11 cellular contexts compared by ENCODE assay signal in the genomic region with DNA sequence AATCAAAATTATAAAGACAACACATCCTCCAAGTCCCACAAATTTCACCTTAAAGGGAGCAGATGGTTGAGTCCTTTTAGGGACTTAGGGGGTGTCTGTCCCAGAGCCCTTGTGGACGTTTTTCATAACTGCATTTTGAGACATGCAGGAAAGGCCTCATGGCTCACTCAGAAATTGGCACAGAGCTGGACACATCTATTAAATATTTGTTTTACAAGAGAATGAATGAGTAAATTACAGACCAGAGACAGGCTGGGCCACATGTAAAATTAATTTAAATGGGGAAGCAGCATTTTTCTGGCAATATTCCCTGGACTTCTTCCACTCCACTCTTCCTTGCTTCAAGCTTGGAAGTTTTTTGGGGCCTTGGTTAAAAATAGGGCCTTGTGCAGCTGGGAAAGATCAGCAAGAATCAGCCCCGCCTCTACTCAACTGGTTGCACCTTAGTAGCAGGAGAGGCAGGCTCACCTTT. TPM values are rescaled to one million over a fixed set of nuclear protein-coding genes. Genes with fewer than 3 reads are reported as not detected.
DNase-seq lines count a peak whose midpoint lies in the region; ATAC-seq and TF ChIP-seq lines count a peak whose summit lies in the region.
"Had no signal": no experiment of that assay in that cellular context is flagged by ENCODE, and none has a peak within 500 bp of the region (broad histone marks: within the 10 kb centered on the region; RNA-seq: fewer than 3 reads in every experiment).

No MANE protein-coding gene starts in this region.

- intact Hi-C loops in OCI-LY7 (cut with micrococcal nuclease; ENCODE audit: unreplicated experiment) (no loop called here), upper lobe of right lung (cut with DNase I) (no loop called here)

- no peaks in the 10 kb centered on the region for H3K36me3 Mint-ChIP-seq in immature natural killer cell

- CTCF ChIA-PET in OCI-LY7 (lab: Charles Lee; ENCODE audit: unreplicated experiment) = no interaction called here

- H3K4me3 Mint-ChIP-seq in immature natural killer cell = no peak overlapping the region

- H3K4me2 ChIP-seq in OCI-LY7 (ENCODE audit: low read length) = no peak overlapping the region

- H3K4me1 ChIP-seq in OCI-LY7 (ENCODE audit: insufficient read depth, low read length, poor library complexity, severe bottlenecking) = no peaks in the 10 kb centered on the region
- H3K4me1 ChIP-seq in cardiac muscle cell (ENCODE audit: low read depth) = peaks cover 19% of the 10 kb centered on the region
- peaks cover 15% of the 10 kb centered on the region for H3K4me1 ChIP-seq in upper lobe of right lung
- H3K4me1 ChIP-seq: pancreas had no signal

- H3K79me2 ChIP-seq in OCI-LY7 (ENCODE audit: insufficient read depth, low read depth, low read length) = no peaks in the 10 kb centered on the region

- no peak overlapping the region for H3K27ac ChIP-seq in OCI-LY7 (ENCODE audit: low read depth, low read length, poor library complexity, severe bottlenecking)
- H3K27ac ChIP-seq in cardiac muscle cell = peak overlapping the region; percentile 3
- no peak overlapping the region for H3K27ac ChIP-seq in upper lobe of right lung
- H3K27ac ChIP-seq: pancreas had no signal

- peak; percentile 32 for DNase-seq in NCI-H82 (lab: John Stamatoyannopoulos, UW)
- no peak for DNase-seq in NCI-H82 treated with DMSO at 0.1 percent for 48 hours (lab: John Stamatoyannopoulos, UW; ENCODE audit: unreplicated experiment)
- no peak for DNase-seq in OCI-LY7 (ENCODE audit: low spot score)
- DNase-seq in cardiac muscle cell (ENCODE audit: low read depth in 1 of 2, low spot score in 1 of 2) = no peak
- no peak for DNase-seq in upper lobe of right lung
- no peak for DNase-seq in immature natural killer cell
- DNase-seq: activated CD4-positive, alpha-beta T cell treated with anti-CD3 and anti-CD28 coated beads for 48 hours; C1 segment of cervical spinal cord; pancreas had no signal

- no peaks in the 10 kb centered on the region for H3K4me1 Mint-ChIP-seq in immature natural killer cell

- no peak overlapping the region for H3K27ac Mint-ChIP-seq in immature natural killer cell

- H3K27me3 ChIP-seq in cardiac muscle cell = no peaks in the 10 kb centered on the region
- no peaks in the 10 kb centered on the region for H3K27me3 ChIP-seq in upper lobe of right lung
- H3K27me3 ChIP-seq: pancreas had no signal

- no peaks in the 10 kb centered on the region for H4K20me1 ChIP-seq in OCI-LY7 (ENCODE audit: insufficient read depth, low read length)

- no peak overlapping the region for H2AFZ ChIP-seq in OCI-LY7 (ENCODE audit: low read length)

- POLR2A ChIA-PET in OCI-LY7 (lab: Charles Lee) = interaction anchor here (0.7 kb wide), 1 partner anchor 32 kb away, joined by 3 read pairs; no protein-coding TSS in a partner anchor

- ATAC-seq in upper lobe of right lung (peak; percentile 48), GM21390 (IDR thresholded peaks at IDR 0.05; ENCODE audit: unreplicated experiment) (no peak), GM21723 (IDR thresholded peaks at IDR 0.05; ENCODE audit: unreplicated experiment) (no peak)

- no peak overlapping the region for H3K4me3 ChIP-seq in OCI-LY7 (ENCODE audit: low read depth, low read length, poor library complexity, severe bottlenecking)
- no peak overlapping the region for H3K4me3 ChIP-seq in cardiac muscle cell
- H3K4me3 ChIP-seq in upper lobe of right lung = no peak overlapping the region
- H3K4me3 ChIP-seq: pancreas had no signal

- H3K9me3 ChIP-seq in OCI-LY7 (ENCODE audit: low read length) (no peaks in the 10 kb centered on the region), cardiac muscle cell (ENCODE audit: low read depth) (no peaks in the 10 kb centered on the region), upper lobe of right lung (no peaks in the 10 kb centered on the region)
- H3K9me3 ChIP-seq: pancreas had no signal

- H3K36me3 ChIP-seq in OCI-LY7 (ENCODE audit: insufficient read depth, low read length) = no peaks in the 10 kb centered on the region
- H3K36me3 ChIP-seq in cardiac muscle cell = no peaks in the 10 kb centered on the region
- peaks cover 32% of the 10 kb centered on the region for H3K36me3 ChIP-seq in upper lobe of right lung

- H3K9me3 Mint-ChIP-seq in immature natural killer cell = no peaks in the 10 kb centered on the region

- no TSS peak for BruUV-seq in OCI-LY7 (replicated peaks; lab: Mats Ljungman, UMichigan)

- TF ChIP-seq CTCF in OCI-LY7 (conservative IDR thresholded peaks at IDR 0.05; ENCODE audit: low read length) = 0 out of 2 replicates have a peak, but pooled peaks have one; percentile 15
- peak; percentile 32 for TF ChIP-seq CTCF in cardiac muscle cell (IDR thresholded peaks at IDR 0.05; ENCODE audit: low read depth, low read length)
- peak; percentile 34 for TF ChIP-seq CTCF in upper lobe of right lung (IDR thresholded peaks at IDR 0.05)

- no peaks in the 10 kb centered on the region for H3K9me2 ChIP-seq in OCI-LY7 (ENCODE audit: insufficient read depth, low read length)

- peaks cover 0 to 6% (median under 1%) of the 10 kb centered on the region in 3 donors for H3K27me3 Mint-ChIP-seq in immature natural killer cell (ENCODE audit: low read depth in 3 of 3)

RNA-seq across cellular contexts. Expression of a gene that starts 20.0 kb away (rescaled TPM):
- total RNA-seq in OCI-LY7 (2014; rRNA removed; shearing (Covaris generic)) = not detected in 2 replicates
- 0.17 TPM in 1 of 2 replicates, not detected in the other for total RNA-seq in OCI-LY7 (2022)
- 32.8 and 34.0 TPM in 2 replicates for total RNA-seq in cardiac muscle cell
- 28.7 and 31.8 TPM in 2 replicates for polyA plus RNA-seq in cardiac muscle cell
- 156 TPM for total RNA-seq in upper lobe of right lung
- polyA plus RNA-seq in immature natural killer cell = under 1 TPM in 1 of 3 donors, not detected in 2; 0.77 TPM

Comparison
In these comparisons a context has a peak if more than half of its experiments do, and no peak if none do; other contexts are left out.
1. RNA of a gene that starts 20.0 kb away (total RNA-seq): 156 TPM in upper lobe of right lung (single experiment) and 32.8 to 34.0 TPM in cardiac muscle cell; 0.17 TPM in OCI-LY7; every median in the first group is over 10 times any median in the second.
2. Peak in every context shown above with its lines, with median percentiles within 50 percentile points of each other: CTCF ChIP-seq.